Comparison of ENCODE assay signal across 26 cellular contexts in genomic region chr5:136120529-136120928, GRCh38.
"Had no signal": no experiment of that assay in that cellular context is flagged by ENCODE, and none has a peak within 500 bp of the region (broad histone marks: within the 10 kb centered on the region; RNA-seq: fewer than 3 reads in every experiment).

No MANE protein-coding gene starts in this region.

- DNase-seq: activated CD4-positive, alpha-beta T cell treated with anti-CD3 and anti-CD28 coated beads for 48 hours; activated CD4-positive, alpha-beta T cell treated with anti-CD3 and anti-CD28 coated beads, Interleukin-2, amount 50 U/mL, for 48 hours; activated CD8-positive, alpha-beta memory T cell treated with anti-CD3 and anti-CD28 coated beads, Interleukin-2, amount 50 U/mL, for 4 hours; activated effector memory CD4-positive, alpha-beta T cell treated with anti-CD3 and anti-CD28 coated beads, Interleukin-2, amount 50 U/mL, for 16 hours; activated naive CD4-positive, alpha-beta T cell treated with anti-CD3 and anti-CD28 coated beads for 36 hours; activated T-cell treated with anti-CD3 and anti-CD28 coated beads, Interleukin-2, amount 50 U/mL, for 1 hour; amygdala; central memory CD4-positive, alpha-beta T cell; gastrocnemius medialis; left colon; stimulated activated CD4-positive, alpha-beta T cell treated with anti-CD3 and anti-CD28 coated beads, Interleukin-12 subunit alpha, Interleukin-12 subunit beta, amount 100 ng/mL, for 4 hours; stimulated activated CD4-positive, alpha-beta T cell treated with anti-CD3 and anti-CD28 coated beads, Interleukin-4, amount 100 ng/mL, for 1 hour; stomach; T-helper 17 cell; T1000; thyroid gland; upper lobe of left lung; WERI-Rb-1 had no signal

- H3K4me3 ChIP-seq: breast epithelium, gastrocnemius medialis, hepatocyte, right atrium auricular region, stomach, thyroid gland, upper lobe of left lung, vagina had no signal

- H3K79me2 ChIP-seq: hepatocyte had no signal

- H3K27ac Mint-ChIP-seq: activated naive CD4-positive, alpha-beta T cell treated with anti-CD3 and anti-CD28 coated beads for 36 hours; activated T-helper 1 cell treated with anti-CD3 and anti-CD28 coated beads, Interleukin-12 subunit alpha, Interleukin-12 subunit beta, Interleukin-2, Interleukin-4 antibody, amounts not matched to agents 30 ng/mL and 10 ng/mL and 1 ng/mL, durations not matched to agents 14 hours and 24 hours and 36 hours; natural killer cell treated with Interleukin-12 subunit alpha and Interleukin-12 subunit beta and Interleukin-15 and Interleukin-18, amount 100 ng/mL, for 72 hours; stimulated activated effector memory CD8-positive, alpha-beta T cell treated with anti-CD3 and anti-CD28 coated beads, Interleukin-12 subunit alpha, Interleukin-12 subunit beta, amount 100 ng/mL, for 72 hours; T-helper 17 cell had no signal

- H3K27ac ChIP-seq: breast epithelium, gastrocnemius medialis, hepatocyte, right atrium auricular region, stomach, thyroid gland, upper lobe of left lung, vagina, WERI-Rb-1 had no signal

- H3K4me1 Mint-ChIP-seq: stimulated activated effector memory CD8-positive, alpha-beta T cell treated with anti-CD3 and anti-CD28 coated beads, Interleukin-12 subunit alpha, Interleukin-12 subunit beta, amount 100 ng/mL, for 72 hours; T-helper 17 cell had no signal

- H3K4me3 Mint-ChIP-seq: activated naive CD4-positive, alpha-beta T cell treated with anti-CD3 and anti-CD28 coated beads for 36 hours; activated T-helper 1 cell treated with anti-CD3 and anti-CD28 coated beads, Interleukin-12 subunit alpha, Interleukin-12 subunit beta, Interleukin-2, Interleukin-4 antibody, amounts not matched to agents 30 ng/mL and 10 ng/mL and 1 ng/mL, durations not matched to agents 14 hours and 24 hours and 36 hours; natural killer cell treated with Interleukin-12 subunit alpha and Interleukin-12 subunit beta and Interleukin-15 and Interleukin-18, amount 100 ng/mL, for 72 hours; stimulated activated effector memory CD8-positive, alpha-beta T cell treated with anti-CD3 and anti-CD28 coated beads, Interleukin-12 subunit alpha, Interleukin-12 subunit beta, amount 100 ng/mL, for 72 hours; T-helper 17 cell had no signal

- H3K4me2 ChIP-seq: hepatocyte had no signal

- H2AFZ ChIP-seq: hepatocyte had no signal

- H3K27me3 ChIP-seq: breast epithelium, gastrocnemius medialis, hepatocyte, right atrium auricular region, stomach, thyroid gland, upper lobe of left lung, vagina had no signal

- ATAC-seq: activated CD4-positive, CD25-positive, alpha-beta regulatory T cell treated with anti-CD3 and anti-CD28 coated beads, Interleukin-2, amount 50 U/mL, for 24 hours; gastrocnemius medialis; left colon; natural killer cell treated with Interleukin-12 subunit alpha and Interleukin-12 subunit beta and Interleukin-15 and Interleukin-18, amount 100 ng/mL, for 72 hours; stimulated activated effector memory CD8-positive, alpha-beta T cell treated with anti-CD3 and anti-CD28 coated beads, Interleukin-12 subunit alpha, Interleukin-12 subunit beta, amount 100 ng/mL, for 72 hours; T-helper 17 cell had no signal

- H3K36me3 Mint-ChIP-seq: natural killer cell treated with Interleukin-12 subunit alpha and Interleukin-12 subunit beta and Interleukin-15 and Interleukin-18, amount 100 ng/mL, for 72 hours; stimulated activated effector memory CD8-positive, alpha-beta T cell treated with anti-CD3 and anti-CD28 coated beads, Interleukin-12 subunit alpha, Interleukin-12 subunit beta, amount 100 ng/mL, for 72 hours had no signal

- H3K9me3 Mint-ChIP-seq: activated naive CD4-positive, alpha-beta T cell treated with anti-CD3 and anti-CD28 coated beads for 36 hours; activated T-helper 1 cell treated with anti-CD3 and anti-CD28 coated beads, Interleukin-12 subunit alpha, Interleukin-12 subunit beta, Interleukin-2, Interleukin-4 antibody, amounts not matched to agents 30 ng/mL and 10 ng/mL and 1 ng/mL, durations not matched to agents 14 hours and 24 hours and 36 hours; natural killer cell treated with Interleukin-12 subunit alpha and Interleukin-12 subunit beta and Interleukin-15 and Interleukin-18, amount 100 ng/mL, for 72 hours; stimulated activated effector memory CD8-positive, alpha-beta T cell treated with anti-CD3 and anti-CD28 coated beads, Interleukin-12 subunit alpha, Interleukin-12 subunit beta, amount 100 ng/mL, for 72 hours had no signal

- H3K4me1 ChIP-seq: breast epithelium, gastrocnemius medialis, right atrium auricular region, stomach, thyroid gland, upper lobe of left lung, vagina had no signal

- H3K36me3 ChIP-seq: breast epithelium, gastrocnemius medialis, right atrium auricular region, stomach, thyroid gland, upper lobe of left lung, vagina, WERI-Rb-1 had no signal

- H3K9me3 ChIP-seq: breast epithelium, gastrocnemius medialis, right atrium auricular region, stomach, thyroid gland, upper lobe of left lung, vagina had no signal
